In genomic region chr2:240811346-240812300, GRCh38 we compare ENCODE assay signal across 28 cellular contexts. TPM values are rescaled to one million over a fixed set of nuclear protein-coding genes. Genes with fewer than 3 reads are reported as not detected.
DNase-seq lines count a peak whose midpoint lies in the region; ATAC-seq and TF ChIP-seq lines count a peak whose summit lies in the region.
"Had no signal": no experiment of that assay in that cellular context is flagged by ENCODE, and none has a peak within 500 bp of the region (broad histone marks: within the 10 kb centered on the region; RNA-seq: fewer than 3 reads in every experiment).

No MANE protein-coding gene starts in this region.

- peaks cover 17 to 36% (median 19%) of the 10 kb centered on the region in 3 donors for H3K27me3 Mint-ChIP-seq in CD14-positive monocyte (ENCODE audit: low read depth in 3 of 3)

- no peak overlapping the region for H3K4me3 ChIP-seq in mammary epithelial cell (replicated peaks in 1 of 3; ENCODE audit: insufficient read depth in 1 of 3, low read depth in 2 of 3, low read length in 3 of 3)
- H3K4me3 ChIP-seq: ascending aorta, esophagus squamous epithelium, GM23248 had no signal

- H3K9ac ChIP-seq in mammary epithelial cell (ENCODE audit: insufficient read depth, low read length), result no peak overlapping the region
- H3K9ac ChIP-seq: GM23248 had no signal

- H3K36me3 ChIP-seq in mammary epithelial cell (ENCODE audit: insufficient read depth, low read length), result no peaks in the 10 kb centered on the region
- H3K36me3 ChIP-seq: ascending aorta, esophagus squamous epithelium had no signal

- TF ChIP-seq CTCF in CD14-positive monocyte (IDR thresholded peaks at IDR 0.05), result no peak
- no peak for TF ChIP-seq CTCF in mammary epithelial cell (conservative IDR thresholded peaks at IDR 0.05 in 1 of 2, IDR thresholded peaks at IDR 0.05 in 1 of 2; ENCODE audit: extremely low read depth in 1 of 2, insufficient read depth in 1 of 2, low read depth in 1 of 2, low read length in 2 of 2)

- 80% methylated on average over 5 of the region's 17 CpGs for whole genome bisulfite sequencing in mammary epithelial cell (ENCODE audit: low coverage, missing lambda C conversion rate)

- no peak overlapping the region for H2AFZ ChIP-seq in mammary epithelial cell (ENCODE audit: low read depth, low read length)
- H2AFZ ChIP-seq: GM23248 had no signal

- H3K4me3 Mint-ChIP-seq in CD14-positive monocyte, result no peak overlapping the region
- H3K4me3 Mint-ChIP-seq: activated CD4-positive, alpha-beta T cell treated with anti-CD3 and anti-CD28 coated beads for 36 hours; activated naive CD4-positive, alpha-beta T cell treated with anti-CD3 and anti-CD28 coated beads, Interleukin-2, amount 50 U/mL, for 24 hours; CD4-positive, alpha-beta T cell; immature natural killer cell; natural killer cell had no signal

- CTCF ChIA-PET in mammary epithelial cell (lab: Charles Lee; ENCODE audit: low non-redundant PET), result no interaction called here

- in situ Hi-C loops in mammary epithelial cell (cut with MboI; ENCODE audit: low sequenced_read_pairs in 2 of 2), result no loop called here

- H3K9me3 ChIP-seq in mammary epithelial cell (replicated peaks; ENCODE audit: insufficient read depth, low read length), result peaks cover 14% of the 10 kb centered on the region

- ATAC-seq in activated CD4-positive, CD25-positive, alpha-beta regulatory T cell treated with anti-CD3 and anti-CD28 coated beads, Interleukin-2, amount 50 U/mL, for 24 hours, result no peak
- ATAC-seq: activated CD4-positive, alpha-beta T cell treated with anti-CD3 and anti-CD28 coated beads for 36 hours; natural killer cell; SK-N-SH treated with all-trans-retinoic acid at 6 μM for 48 hours had no signal

- H3K36me3 Mint-ChIP-seq in CD14-positive monocyte, result no peaks in the 10 kb centered on the region
- H3K36me3 Mint-ChIP-seq: activated naive CD4-positive, alpha-beta T cell treated with anti-CD3 and anti-CD28 coated beads, Interleukin-2, amount 50 U/mL, for 24 hours; natural killer cell had no signal

- H3K27ac Mint-ChIP-seq in CD14-positive monocyte, result no peak overlapping the region
- H3K27ac Mint-ChIP-seq: activated CD4-positive, alpha-beta T cell treated with anti-CD3 and anti-CD28 coated beads for 36 hours; activated naive CD4-positive, alpha-beta T cell treated with anti-CD3 and anti-CD28 coated beads, Interleukin-2, amount 50 U/mL, for 24 hours; CD4-positive, alpha-beta T cell; immature natural killer cell; natural killer cell had no signal

- no peaks in the 10 kb centered on the region for H4K20me1 ChIP-seq in mammary epithelial cell (ENCODE audit: insufficient read depth, low read length)

- no peaks in the 10 kb centered on the region for H3K4me1 Mint-ChIP-seq in CD14-positive monocyte
- H3K4me1 Mint-ChIP-seq: activated CD4-positive, alpha-beta T cell treated with anti-CD3 and anti-CD28 coated beads for 36 hours; activated naive CD4-positive, alpha-beta T cell treated with anti-CD3 and anti-CD28 coated beads, Interleukin-2, amount 50 U/mL, for 24 hours; immature natural killer cell; natural killer cell had no signal

- H3K27me3 ChIP-seq in mammary epithelial cell (ENCODE audit: insufficient read depth, low read length), result no peaks in the 10 kb centered on the region
- H3K27me3 ChIP-seq: ascending aorta had no signal

- no peak overlapping the region for H3K27ac ChIP-seq in mammary epithelial cell (ENCODE audit: insufficient read depth, low read depth, low read length)
- H3K27ac ChIP-seq: ascending aorta, esophagus squamous epithelium, GM23248 had no signal

- intact Hi-C loops in CD14-positive monocyte (cut with micrococcal nuclease) (no loop called here), mammary epithelial cell (cut with micrococcal nuclease) (no loop called here)

- no peaks in the 10 kb centered on the region for H3K79me2 ChIP-seq in mammary epithelial cell (ENCODE audit: insufficient read depth, low read length)

- H3K4me2 ChIP-seq in mammary epithelial cell (ENCODE audit: insufficient read depth, low read depth, low read length), result no peak overlapping the region

- no TSS peak for BruUV-seq in mammary epithelial cell (replicated peaks; lab: Mats Ljungman, UMichigan)

- H3K4me1 ChIP-seq in mammary epithelial cell (ENCODE audit: insufficient read depth, low read length), result no peaks in the 10 kb centered on the region
- H3K4me1 ChIP-seq: ascending aorta, esophagus squamous epithelium had no signal

- DNase-seq in CD14-positive monocyte (ENCODE audit: low spot score) (peak; percentile 25), D341Med (ENCODE audit: low spot score) (peak; percentile 12), iPS-NIHi7 (ENCODE audit: extremely low spot score) (peak; percentile 5), mammary epithelial cell (no peak), AG20443 (ENCODE audit: low spot score) (no peak)
- DNase-seq in stimulated activated CD8-positive, alpha-beta memory T cell treated with anti-CD3 and anti-CD28 coated beads, Interleukin-4, amount 100 ng/mL, for 48 hours, result peak; percentile 14
- DNase-seq: activated CD4-positive, alpha-beta T cell treated with anti-CD3 and anti-CD28 coated beads for 36 hours; activated CD8-positive, alpha-beta memory T cell treated with anti-CD3 and anti-CD28 coated beads for 24 hours; caudate nucleus; esophagus squamous epithelium; GM23248; hippocampal formation; immature natural killer cell; natural killer cell; NCI-H446 treated with DMSO at 0.1 percent for 48 hours; occipital lobe; T-helper 2 cell had no signal

- H3K9me3 Mint-ChIP-seq in CD14-positive monocyte, result peaks cover 20 to 36% (median 30%) of the 10 kb centered on the region in 7 donors
- H3K9me3 Mint-ChIP-seq: activated naive CD4-positive, alpha-beta T cell treated with anti-CD3 and anti-CD28 coated beads, Interleukin-2, amount 50 U/mL, for 24 hours; CD4-positive, alpha-beta T cell; natural killer cell had no signal

- dilution Hi-C loops in mammary epithelial cell (cut with HindIII; ENCODE audit: low sequenced_read_pairs), result no loop called here

RNA-seq across cellular contexts. Expression of gene KIF1A, which starts 8.4 kb away (rescaled TPM):
- polyA plus RNA-seq in CD14-positive monocyte (not detected), mammary epithelial cell (not detected)
- total RNA-seq in mammary epithelial cell, result under 1 TPM in 1 of 2 donors, not detected in 1; under 0.01 TPM
- polyA minus RNA-seq in mammary epithelial cell, result not detected
- total RNA-seq: CD4-positive, alpha-beta T cell; OCI-LY7; subcutaneous adipose tissue had no signal
- polyA plus RNA-seq: immature natural killer cell had no signal

RNA-seq across cellular contexts. Expression of gene AGXT, which starts 57.0 kb away (rescaled TPM):
- not detected for polyA plus RNA-seq in CD14-positive monocyte
- total RNA-seq in mammary epithelial cell, result not detected
- polyA plus RNA-seq in mammary epithelial cell, result not detected
- not detected for polyA minus RNA-seq in mammary epithelial cell
- total RNA-seq: activated CD4-positive, alpha-beta T cell treated with anti-CD3 and anti-CD28 coated beads for 36 hours; ascending aorta; CD4-positive, alpha-beta T cell; esophagus squamous epithelium; frontal cortex; GM23248; LHCN-M2; natural killer cell; occipital lobe; OCI-LY7; renal cortical epithelial cell; urinary bladder had no signal
- polyA plus RNA-seq: GM23248, immature natural killer cell had no signal

Comparison
In these comparisons a context has a peak if more than half of its experiments do, and no peak if none do; other contexts are left out.
1. DNase-seq: peak in CD14-positive monocyte (single experiment), D341Med (single experiment), iPS-NIHi7 (single experiment) and stimulated activated CD8-positive, alpha-beta memory T cell treated with anti-CD3 and anti-CD28 coated beads, Interleukin-4, amount 100 ng/mL, for 48 hours (single experiment); none in mammary epithelial cell (single experiment) and AG20443 (single experiment).